ENCODE assay signal across 8 cellular contexts in the genomic region with DNA sequence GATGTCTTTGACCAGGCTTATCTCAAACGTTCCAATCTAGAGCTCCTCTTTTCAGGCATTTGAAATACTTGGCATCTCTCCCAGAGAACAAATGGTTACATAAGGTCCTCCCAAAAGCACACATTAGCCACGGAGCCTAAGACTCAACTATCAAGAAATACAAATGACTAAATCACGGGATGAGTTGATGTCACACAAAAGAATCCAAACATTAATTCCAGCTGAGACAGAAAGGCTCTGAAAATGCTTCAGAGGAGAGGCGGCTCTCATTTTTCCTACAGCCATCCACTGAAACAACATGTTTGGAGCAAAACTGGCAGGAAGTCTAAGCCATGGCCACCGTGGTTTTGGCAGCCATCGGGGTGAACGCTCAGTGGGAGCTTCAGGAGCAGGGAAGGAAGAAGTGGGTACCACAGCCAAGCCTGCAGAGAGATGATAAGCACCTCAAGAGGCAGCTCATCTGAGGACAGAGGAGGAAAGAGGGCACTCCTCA.
DNase-seq lines count a peak whose midpoint lies in the region; ATAC-seq, FAIRE-seq and TF ChIP-seq lines count a peak whose summit lies in the region.

No MANE protein-coding gene starts in this region.

- H3K36me3 ChIP-seq in mammary epithelial cell (ENCODE audit: insufficient read depth, low read length) (peaks cover 41% of the 10 kb centered on the region), aorta (ENCODE audit: control insufficient read depth in 1 of 2, insufficient read depth in 2 of 2, low read length in 1 of 2) (peaks cover 0 to 6% of the 10 kb centered on the region in 2 donors)

- H3K9ac ChIP-seq in mammary epithelial cell (ENCODE audit: insufficient read depth, low read length): no peak overlapping the region

- DNase-seq in A549 (ENCODE audit: low read depth in 1 of 2, low spot score in 1 of 2) (peak in 1 of 2 experiments; percentile 19), NCI-H1105 treated with DMSO at 0.1 percent for 48 hours (lab: John Stamatoyannopoulos, UW) (peak; percentile 54), mammary epithelial cell (peak; percentile 35), medulla oblongata (ENCODE audit: extremely low spot score) (peak; percentile 72), aorta (no peak)
- DNase-seq in activated T-cell treated with anti-CD3 and anti-CD28 coated beads, Interleukin-2, amount 50 U/mL, for 1 hour: no peak

- ATAC-seq in A549 (peak in 1 of 2 experiments; percentile 38; a peak in 3 of 6 replicates), aorta (ENCODE audit: low FRiP score) (peak; percentile 30), HG03354 (IDR thresholded peaks at IDR 0.05; ENCODE audit: poor library complexity, severe bottlenecking, unreplicated experiment) (no peak), HG02588 (IDR thresholded peaks at IDR 0.05; ENCODE audit: unreplicated experiment) (no peak)

- no peak overlapping the region for H2AFZ ChIP-seq in mammary epithelial cell (ENCODE audit: low read depth, low read length)

- no peak for TF ChIP-seq POLR2A in A549 (IDR thresholded peaks at IDR 0.05; ENCODE audit: low read length)

- H3K27me3 ChIP-seq in mammary epithelial cell (ENCODE audit: insufficient read depth, low read length) (no peaks in the 10 kb centered on the region), aorta (ENCODE audit: control insufficient read depth in 1 of 2, insufficient read depth in 2 of 2, low read length in 1 of 2) (no peaks in the 10 kb centered on the region)

- intact Hi-C loops in mammary epithelial cell (cut with micrococcal nuclease): no loop called here
- intact Hi-C loops in aorta (cut with DNase I): loop anchor here (5.0 kb wide), 1 partner anchor 123 kb away; a partner anchor contains a TSS

- CTCF ChIA-PET in A549 (lab: Yijun Ruan, JAX): interaction anchor here (0.7 to 4.4 kb wide), 4 partner anchors 9 to 199 kb away, joined by 3 to 27 read pairs (median 8); no protein-coding TSS in a partner anchor
- CTCF ChIA-PET in mammary epithelial cell (lab: Charles Lee; ENCODE audit: low non-redundant PET): no interaction called here

- H4K20me1 ChIP-seq in mammary epithelial cell (ENCODE audit: insufficient read depth, low read length): no peaks in the 10 kb centered on the region

- H3K4me2 ChIP-seq in A549 (peak overlapping the region; percentile 34; the same call in 2 of the 3 replicates), mammary epithelial cell (ENCODE audit: insufficient read depth, low read depth, low read length) (no peak overlapping the region)

- no peak overlapping the region for H3K4me3 ChIP-seq in A549
- no peak overlapping the region for H3K4me3 ChIP-seq in mammary epithelial cell (replicated peaks in 1 of 3; ENCODE audit: insufficient read depth in 1 of 3, low read depth in 2 of 3, low read length in 3 of 3)
- no peak overlapping the region for H3K4me3 ChIP-seq in aorta (ENCODE audit: low read length in 2 of 2)

- TF ChIP-seq CTCF in A549 (IDR thresholded peaks at IDR 0.05) (no peak), mammary epithelial cell (conservative IDR thresholded peaks at IDR 0.05 in 1 of 2, IDR thresholded peaks at IDR 0.05 in 1 of 2; ENCODE audit: extremely low read depth in 1 of 2, insufficient read depth in 1 of 2, low read depth in 1 of 2, low read length in 2 of 2) (no peak)

- H3K27ac ChIP-seq in A549: peak overlapping the region; percentile 41 to 46; a peak in 1 of 6 replicates
- H3K27ac ChIP-seq in mammary epithelial cell (ENCODE audit: insufficient read depth, low read depth, low read length): no peak overlapping the region
- H3K27ac ChIP-seq in aorta (ENCODE audit: low read depth in 1 of 2, low read length in 2 of 2): peak overlapping the region in 1 of 2 donors; percentile 56

- no TSS peak for BruUV-seq in mammary epithelial cell (replicated peaks; lab: Mats Ljungman, UMichigan)

- H3K4me1 ChIP-seq in A549 (peaks cover 11% of the 10 kb centered on the region; the same call in 2 of the 3 replicates), mammary epithelial cell (ENCODE audit: insufficient read depth, low read length) (no peaks in the 10 kb centered on the region), aorta (ENCODE audit: control insufficient read depth in 1 of 2, insufficient read depth in 2 of 2, low read length in 2 of 2) (peaks cover 0 to 5% of the 10 kb centered on the region in 2 donors)

- WGBS in A549 (ENCODE audit: missing lambda C conversion rate): 41% methylated on average over 7 of the region's 7 CpGs
- WGBS in mammary epithelial cell (ENCODE audit: low coverage, missing lambda C conversion rate): 2% methylated on average over 7 of the region's 7 CpGs
- WGBS in aorta, 2 donors: 2 to 3% methylated on average over 7 of the region's 7 CpGs

- POLR2A ChIA-PET in A549 (lab: Yijun Ruan, JAX): no interaction called here

- H3K9me3 ChIP-seq in A549 (no peaks in the 10 kb centered on the region), mammary epithelial cell (replicated peaks; ENCODE audit: insufficient read depth, low read length) (no peaks in the 10 kb centered on the region), aorta (ENCODE audit: control insufficient read depth, low read length) (no peaks in the 10 kb centered on the region)

- in situ Hi-C loops in mammary epithelial cell (cut with MboI; ENCODE audit: low sequenced_read_pairs in 2 of 2): loop anchor here in 1 of 2 donors (25.0 kb wide), 1 partner anchor 383 kb away; no protein-coding TSS in a partner anchor

- no peak for TF ChIP-seq RAD21 in A549 (conservative IDR thresholded peaks at IDR 0.05 in 1 of 2, IDR thresholded peaks at IDR 0.05 in 1 of 2)

- no peak for TF ChIP-seq EP300 in A549 (IDR thresholded peaks at IDR 0.05)

- dilution Hi-C loops in mammary epithelial cell (cut with HindIII; ENCODE audit: low sequenced_read_pairs): no loop called here

- peaks cover 41% of the 10 kb centered on the region for H3K79me2 ChIP-seq in mammary epithelial cell (ENCODE audit: insufficient read depth, low read length)

- no peak for FAIRE-seq in A549 (lab: Jason Lieb, UNC)

TF ChIP-seq in A549, 52 proteins besides CTCF, POLR2A, EP300 and RAD21:
- no peak for TF ChIP-seq FOSB (CRISPR knock-in tag; IDR thresholded peaks at IDR 0.05)
- no peak for TF ChIP-seq HDAC2 (IDR thresholded peaks at IDR 0.05)
- TF ChIP-seq NFE2L2 (conservative IDR thresholded peaks at IDR 0.05; ENCODE audit: low read length): no peak
- no peak for TF ChIP-seq CBX2 (IDR thresholded peaks at IDR 0.05; ENCODE audit: borderline replicate concordance, low read depth)
- TF ChIP-seq ZSCAN20 (CRISPR knock-in tag; IDR thresholded peaks at IDR 0.05): no peak
- TF ChIP-seq NR3C1 (IDR thresholded peaks at IDR 0.05): no peak
- no peak for TF ChIP-seq JUNB (IDR thresholded peaks at IDR 0.05)
- no peak for TF ChIP-seq SREBF2 (IDR thresholded peaks at IDR 0.05)
- TF ChIP-seq, protein P1, sequence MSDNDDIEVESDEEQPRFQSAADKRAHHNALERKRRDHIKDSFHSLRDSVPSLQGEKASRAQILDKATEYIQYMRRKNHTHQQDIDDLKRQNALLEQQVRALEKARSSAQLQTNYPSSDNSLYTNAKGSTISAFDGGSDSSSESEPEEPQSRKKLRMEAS (IDR thresholded peaks at IDR 0.05): no peak
- TF ChIP-seq, protein P2, sequence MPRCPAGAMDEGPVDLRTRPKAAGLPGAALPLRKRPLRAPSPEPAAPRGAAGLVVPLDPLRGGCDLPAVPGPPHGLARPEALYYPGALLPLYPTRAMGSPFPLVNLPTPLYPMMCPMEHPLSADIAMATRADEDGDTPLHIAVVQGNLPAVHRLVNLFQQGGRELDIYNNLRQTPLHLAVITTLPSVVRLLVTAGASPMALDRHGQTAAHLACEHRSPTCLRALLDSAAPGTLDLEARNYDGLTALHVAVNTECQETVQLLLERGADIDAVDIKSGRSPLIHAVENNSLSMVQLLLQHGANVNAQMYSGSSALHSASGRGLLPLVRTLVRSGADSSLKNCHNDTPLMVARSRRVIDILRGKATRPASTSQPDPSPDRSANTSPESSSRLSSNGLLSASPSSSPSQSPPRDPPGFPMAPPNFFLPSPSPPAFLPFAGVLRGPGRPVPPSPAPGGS (IDR thresholded peaks at IDR 0.05): no peak
- TF ChIP-seq KDM1A (IDR thresholded peaks at IDR 0.05; ENCODE audit: low read depth): no peak
- TF ChIP-seq FOXS1 (CRISPR knock-in tag; IDR thresholded peaks at IDR 0.05): no peak
- TF ChIP-seq TP53 (CRISPR knock-in tag; IDR thresholded peaks at IDR 0.05): no peak
- TF ChIP-seq MAZ (IDR thresholded peaks at IDR 0.05; ENCODE audit: borderline replicate concordance, low read depth, low read length): no peak
- TF ChIP-seq RARB (CRISPR knock-in tag; IDR thresholded peaks at IDR 0.05): no peak
- TF ChIP-seq ZFP36 (IDR thresholded peaks at IDR 0.05; ENCODE audit: borderline replicate concordance, partially characterized antibody): no peak
- no peak for TF ChIP-seq NPAS2 (CRISPR knock-in tag; IDR thresholded peaks at IDR 0.05; ENCODE audit: borderline replicate concordance)
- TF ChIP-seq, protein P3, sequence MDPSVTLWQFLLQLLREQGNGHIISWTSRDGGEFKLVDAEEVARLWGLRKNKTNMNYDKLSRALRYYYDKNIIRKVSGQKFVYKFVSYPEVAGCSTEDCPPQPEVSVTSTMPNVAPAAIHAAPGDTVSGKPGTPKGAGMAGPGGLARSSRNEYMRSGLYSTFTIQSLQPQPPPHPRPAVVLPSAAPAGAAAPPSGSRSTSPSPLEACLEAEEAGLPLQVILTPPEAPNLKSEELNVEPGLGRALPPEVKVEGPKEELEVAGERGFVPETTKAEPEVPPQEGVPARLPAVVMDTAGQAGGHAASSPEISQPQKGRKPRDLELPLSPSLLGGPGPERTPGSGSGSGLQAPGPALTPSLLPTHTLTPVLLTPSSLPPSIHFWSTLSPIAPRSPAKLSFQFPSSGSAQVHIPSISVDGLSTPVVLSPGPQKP (IDR thresholded peaks at IDR 0.05; ENCODE audit: low read depth, low read length): no peak
- no peak for TF ChIP-seq EHF (CRISPR knock-in tag; IDR thresholded peaks at IDR 0.05)
- TF ChIP-seq FOSL2 (IDR thresholded peaks at IDR 0.05): no peak
- TF ChIP-seq FOSL2 (CRISPR knock-in tag; IDR thresholded peaks at IDR 0.05): no peak

Comparison
In these comparisons a context has a peak if more than half of its experiments do, and no peak if none do; other contexts are left out.
1. DNase-seq: peak in NCI-H1105 treated with DMSO at 0.1 percent for 48 hours (single experiment), mammary epithelial cell (single experiment) and medulla oblongata (single experiment); none in aorta (0 of 2) and activated T-cell treated with anti-CD3 and anti-CD28 coated beads, Interleukin-2, amount 50 U/mL, for 1 hour (single experiment).